8 cellular contexts compared by ENCODE assay signal in the genomic region with DNA sequence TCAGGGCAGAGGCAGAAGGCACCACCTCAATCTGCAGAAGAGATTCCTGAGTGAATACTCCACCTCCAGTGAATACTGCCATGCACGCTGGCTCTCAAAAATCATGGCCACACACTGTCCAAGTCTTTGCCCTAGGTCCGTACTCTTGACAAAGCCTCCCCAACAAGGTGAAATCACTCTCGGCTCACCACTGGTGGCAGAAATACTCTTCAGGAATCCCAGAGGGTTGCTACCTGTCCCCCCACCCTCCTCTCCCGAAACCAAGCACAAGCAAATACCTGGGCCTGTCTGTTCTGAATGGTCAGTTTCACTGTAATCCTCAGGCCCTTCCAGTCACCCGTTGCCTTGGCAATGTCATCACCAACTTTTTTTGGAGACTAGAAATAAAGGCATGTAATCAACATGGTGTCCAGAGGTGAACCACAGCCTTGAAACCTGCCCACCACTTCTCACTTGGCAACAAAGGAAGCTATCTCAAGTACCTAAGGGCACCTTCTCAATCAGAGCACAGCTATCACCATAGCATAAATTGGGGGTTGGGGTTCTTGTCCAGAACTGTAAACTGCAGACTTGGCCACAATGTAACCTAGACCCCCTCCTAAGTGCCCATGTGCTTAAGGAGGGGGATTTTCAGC. TPM values are rescaled to one million over a fixed set of nuclear protein-coding genes. Genes with fewer than 3 reads are reported as not detected.
DNase-seq lines count a peak whose midpoint lies in the region; ATAC-seq, FAIRE-seq and TF ChIP-seq lines count a peak whose summit lies in the region.
"Had no signal": no experiment of that assay in that cellular context is flagged by ENCODE, and none has a peak within 500 bp of the region (broad histone marks: within the 10 kb centered on the region; RNA-seq: fewer than 3 reads in every experiment).

No MANE protein-coding gene starts in this region.

- FAIRE-seq in small intestine (lab: Jason Lieb, UNC) = no peak

- H3K27ac ChIP-seq in HEK293 (ENCODE audit: extremely low read depth, low read depth, low read length) (peak overlapping the region; percentile 98; the same call in 1 of the 2 replicates), VCaP (peak overlapping the region; percentile 98), small intestine (ENCODE audit: low read depth in 1 of 2, low read length in 1 of 2) (peak overlapping the region; percentile 92 to 97)

- WGBS in small intestine, 3 donors = 28 to 35% (median 28%) methylated on average over 5 of the region's 5 CpGs

- no peak for ATAC-seq in GM18502 (IDR thresholded peaks at IDR 0.05; ENCODE audit: poor library complexity, unreplicated experiment)
- ATAC-seq in GM19351 (IDR thresholded peaks at IDR 0.05; ENCODE audit: unreplicated experiment) = no peak

- no peak for TF ChIP-seq CTCF in HEK293 (tag by site-specific recombination; IDR thresholded peaks at IDR 0.05)
- no peak for TF ChIP-seq CTCF in VCaP (conservative IDR thresholded peaks at IDR 0.05)
- TF ChIP-seq CTCF in fibroblast of villous mesenchyme (IDR thresholded peaks at IDR 0.05; ENCODE audit: insufficient read depth, low read depth, low read length) = no peak

- DNase-seq in fibroblast of villous mesenchyme (ENCODE audit: low read depth) (no peak), small intestine (no peak), GOT3 (lab: John Stamatoyannopoulos, UW) (no peak)
- DNase-seq: SW 1271 had no signal

- CTCF ChIA-PET in HEK293 (lab: Yijun Ruan, JAX) = interaction anchor here (0.6 to 1.3 kb wide), 2 partner anchors 135 to 285 kb away, joined by 4 to 10 read pairs; a partner anchor contains a TSS

- no peaks in the 10 kb centered on the region for H3K27me3 ChIP-seq in small intestine (ENCODE audit: control insufficient read depth in 2 of 2, insufficient read depth in 2 of 2, low read length in 2 of 2)

- POLR2A ChIA-PET in HEK293 (lab: Yijun Ruan, JAX) = interaction anchor here (1.0 to 4.0 kb wide), 6 partner anchors 10 to 225 kb away, joined by 4 to 46 read pairs (median 18); a partner anchor contains a TSS

- H3K4me3 ChIP-seq in HEK293 (ENCODE audit: low read depth, low read length) (peak overlapping the region; percentile 90), fibroblast of villous mesenchyme (ENCODE audit: low read depth, low read length) (peak overlapping the region; percentile 88), small intestine (ENCODE audit: low read depth in 1 of 2, low read length in 2 of 2) (peak overlapping the region in 1 of 2 donors; percentile 80)

- no peaks in the 10 kb centered on the region for H3K4me1 ChIP-seq in HEK293 (ENCODE audit: control insufficient read depth, insufficient read depth, low read length)
- peaks cover 3 to 11% of the 10 kb centered on the region in 2 donors for H3K4me1 ChIP-seq in small intestine (ENCODE audit: control insufficient read depth in 2 of 2, insufficient read depth in 1 of 2, low read depth in 1 of 2, low read length in 1 of 2)

- H3K36me3 ChIP-seq in HEK293 (ENCODE audit: control insufficient read depth in 2 of 2, insufficient read depth in 1 of 2, low read length in 2 of 2) (peaks cover 5 to 74% of the 10 kb centered on the region in 2 experiments; a peak in 2 of 3 replicates), small intestine (ENCODE audit: control insufficient read depth in 2 of 2, insufficient read depth in 2 of 2, low read length in 2 of 2) (peaks cover 14 to 22% of the 10 kb centered on the region in 2 donors)

- no peaks in the 10 kb centered on the region for H3K9me3 ChIP-seq in HEK293 (ENCODE audit: control insufficient read depth, insufficient read depth, low read depth, low read length)
- no peaks in the 10 kb centered on the region for H3K9me3 ChIP-seq in small intestine (ENCODE audit: control insufficient read depth, low read depth)

TF ChIP-seq in HEK293, 187 proteins besides CTCF, POLR2A, EP300 and RAD21:
- TF ChIP-seq, protein P1, sequence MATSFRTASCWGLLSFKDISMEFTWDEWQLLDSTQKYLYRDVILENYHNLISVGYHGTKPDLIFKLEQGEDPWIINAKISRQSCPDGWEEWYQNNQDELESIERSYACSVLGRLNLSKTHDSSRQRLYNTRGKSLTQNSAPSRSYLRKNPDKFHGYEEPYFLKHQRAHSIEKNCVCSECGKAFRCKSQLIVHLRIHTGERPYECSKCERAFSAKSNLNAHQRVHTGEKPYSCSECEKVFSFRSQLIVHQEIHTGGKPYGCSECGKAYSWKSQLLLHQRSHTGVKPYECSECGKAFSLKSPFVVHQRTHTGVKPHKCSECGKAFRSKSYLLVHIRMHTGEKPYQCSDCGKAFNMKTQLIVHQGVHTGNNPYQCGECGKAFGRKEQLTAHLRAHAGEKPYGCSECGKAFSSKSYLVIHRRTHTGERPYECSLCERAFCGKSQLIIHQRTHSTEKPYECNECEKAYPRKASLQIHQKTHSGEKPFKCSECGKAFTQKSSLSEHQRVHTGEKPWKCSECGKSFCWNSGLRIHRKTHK (tag by site-specific recombination; IDR thresholded peaks at IDR 0.05) = no peak
- TF ChIP-seq ZNF830 (tag by site-specific recombination; IDR thresholded peaks at IDR 0.05; ENCODE audit: low read depth) = no peak
- no peak for TF ChIP-seq ZNF138 (tag by site-specific recombination; IDR thresholded peaks at IDR 0.05; ENCODE audit: borderline replicate concordance)
- no peak for TF ChIP-seq WT1 (tag by site-specific recombination; IDR thresholded peaks at IDR 0.05)
- no peak for TF ChIP-seq ZNF670 (tag by site-specific recombination; IDR thresholded peaks at IDR 0.05; ENCODE audit: low read depth)
- no peak for TF ChIP-seq OVOL3 (tag by site-specific recombination; IDR thresholded peaks at IDR 0.05)
- TF ChIP-seq ZNF121 (tag by site-specific recombination; IDR thresholded peaks at IDR 0.05) = no peak
- TF ChIP-seq ZNF19 (tag by site-specific recombination; IDR thresholded peaks at IDR 0.05; ENCODE audit: low read depth) = no peak
- TF ChIP-seq ZNF623 (tag by site-specific recombination; IDR thresholded peaks at IDR 0.05) = no peak
- no peak for TF ChIP-seq SP2 (tag by site-specific recombination; IDR thresholded peaks at IDR 0.05)
- TF ChIP-seq ZNF274 (IDR thresholded peaks at IDR 0.05; ENCODE audit: low read length) = no peak
- TF ChIP-seq ZNF274 (tag by site-specific recombination; IDR thresholded peaks at IDR 0.05; ENCODE audit: borderline replicate concordance) = no peak
- TF ChIP-seq, protein P2, sequence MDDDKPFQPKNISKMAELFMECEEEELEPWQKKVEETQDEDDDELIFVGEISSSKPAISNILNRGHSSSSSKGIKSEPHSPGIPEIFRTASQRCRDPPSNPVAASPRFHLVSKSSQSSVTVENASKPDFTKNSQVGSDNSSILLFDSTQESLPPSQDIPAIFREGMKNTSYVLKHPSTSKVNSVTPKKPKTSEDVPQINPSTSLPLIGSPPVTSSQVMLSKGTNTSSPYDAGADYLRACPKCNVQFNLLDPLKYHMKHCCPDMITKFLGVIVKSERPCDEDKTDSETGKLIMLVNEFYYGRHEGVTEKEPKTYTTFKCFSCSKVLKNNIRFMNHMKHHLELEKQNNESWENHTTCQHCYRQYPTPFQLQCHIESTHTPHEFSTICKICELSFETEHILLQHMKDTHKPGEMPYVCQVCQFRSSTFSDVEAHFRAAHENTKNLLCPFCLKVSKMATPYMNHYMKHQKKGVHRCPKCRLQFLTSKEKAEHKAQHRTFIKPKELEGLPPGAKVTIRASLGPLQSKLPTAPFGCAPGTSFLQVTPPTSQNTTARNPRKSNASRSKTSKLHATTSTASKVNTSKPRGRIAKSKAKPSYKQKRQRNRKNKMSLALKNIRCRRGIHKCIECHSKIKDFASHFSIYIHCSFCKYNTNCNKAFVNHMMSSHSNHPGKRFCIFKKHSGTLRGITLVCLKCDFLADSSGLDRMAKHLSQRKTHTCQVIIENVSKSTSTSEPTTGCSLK (tag by site-specific recombination; IDR thresholded peaks at IDR 0.05) = no peak
- no peak for TF ChIP-seq SCRT2 (tag by site-specific recombination; IDR thresholded peaks at IDR 0.05)
- TF ChIP-seq ZNF776 (tag by site-specific recombination; IDR thresholded peaks at IDR 0.05; ENCODE audit: borderline replicate concordance) = no peak
- no peak for TF ChIP-seq MEIS1 (CRISPR knock-in tag; IDR thresholded peaks at IDR 0.05; ENCODE audit: borderline replicate concordance)
- no peak for TF ChIP-seq ZNF366 (tag by site-specific recombination; conservative IDR thresholded peaks at IDR 0.05)
- TF ChIP-seq ZNF610 (tag by site-specific recombination; IDR thresholded peaks at IDR 0.05; ENCODE audit: borderline replicate concordance) = no peak
TF ChIP-seq in HEK293: peak in this region for 0.

RNA-seq across cellular contexts. Expression of a gene that starts 1.8 kb away (rescaled TPM):
- 798 and 844 TPM in 2 replicates for total RNA-seq in fibroblast of villous mesenchyme
- polyA plus RNA-seq in small intestine = 1,000 to 10,000 TPM; 2,018 to 3,950 (median 3,161) TPM

RNA-seq across cellular contexts. Expression of a gene that starts 1.9 kb away (rescaled TPM):
- total RNA-seq in fibroblast of villous mesenchyme = 12.5 and 20.0 TPM in 2 replicates
- 10 to 100 TPM; 12.8 to 22.8 (median 22.4) TPM for polyA plus RNA-seq in small intestine

RNA-seq across cellular contexts. Expression of a gene that starts 25.3 kb away (rescaled TPM):
- 10.6 and 12.5 TPM in 2 replicates for total RNA-seq in fibroblast of villous mesenchyme
- polyA plus RNA-seq in small intestine = 1 to 10 TPM; 2.4 to 4.1 (median 2.5) TPM

RNA-seq across cellular contexts. Expression of a gene that starts 52.5 kb away (rescaled TPM):
- total RNA-seq in fibroblast of villous mesenchyme = 8.2 and 9.3 TPM in 2 replicates
- 10 to 100 TPM; 17.2 to 21.4 (median 20.0) TPM for polyA plus RNA-seq in small intestine
